21 cellular contexts compared by ENCODE assay signal in genomic region chr22:34427841-34428240, GRCh38.
"Had no signal": no experiment of that assay in that cellular context is flagged by ENCODE, and none has a peak within 500 bp of the region (broad histone marks: within the 10 kb centered on the region; RNA-seq: fewer than 3 reads in every experiment).

No MANE protein-coding gene starts in this region.

- H3K36me3 Mint-ChIP-seq: naive thymus-derived CD8-positive, alpha-beta T cell; stimulated activated memory B cell treated with anti-CD40 and anti-IgM and Interleukin-4, amounts not matched to agents 10 μg/mL and 1 μg/mL and 100 μg/mL, for 72 hours had no signal

- H3K9me3 Mint-ChIP-seq: stimulated activated naive CD8-positive, alpha-beta T cell treated with anti-CD3 and anti-CD28 coated beads, Interleukin-15, Interleukin-2, amounts not matched to agents 100 ng/mL and 50 ng/mL, for 24 hours had no signal

- H3K9me3 ChIP-seq: esophagus squamous epithelium, mucosa of descending colon, neutrophil, psoas muscle, tibial artery, upper lobe of right lung, vagina had no signal

- DNase-seq: effector memory CD4-positive, alpha-beta T cell; esophagus squamous epithelium; foreskin fibroblast; heart left ventricle; hippocampal formation; mucosa of descending colon; naive thymus-derived CD8-positive, alpha-beta T cell; psoas muscle; retina; spleen; stimulated activated CD4-positive, alpha-beta T cell treated with anti-CD3 and anti-CD28 coated beads, Interleukin-15, amount 100 ng/mL, for 24 hours; stimulated activated CD4-positive, alpha-beta T cell treated with anti-CD3 and anti-CD28 coated beads, Interleukin-1b, Interleukin-23, amount 100 ng/mL, for 48 hours; stimulated activated CD4-positive, alpha-beta T cell treated with anti-CD3 and anti-CD28 coated beads, Interleukin-4, amount 100 ng/mL, for 24 hours; tibial artery; upper lobe of right lung had no signal

- H3K36me3 ChIP-seq: esophagus squamous epithelium, heart left ventricle, neutrophil, spleen, tibial artery, upper lobe of right lung, vagina had no signal

- H3K27ac ChIP-seq: esophagus squamous epithelium, heart left ventricle, neutrophil, psoas muscle, spleen, tibial artery, upper lobe of right lung, vagina had no signal

- H3K27me3 ChIP-seq: neutrophil, spleen, tibial artery, upper lobe of right lung, vagina had no signal

- ATAC-seq: heart left ventricle; left lobe of liver; mucosa of descending colon; naive thymus-derived CD8-positive, alpha-beta T cell; psoas muscle; sciatic nerve; stimulated activated memory B cell treated with anti-CD40 and anti-IgM and Interleukin-4, amounts not matched to agents 10 μg/mL and 1 μg/mL and 100 μg/mL, for 72 hours; upper lobe of right lung had no signal

- H3K4me3 ChIP-seq: esophagus squamous epithelium, heart left ventricle, mucosa of descending colon, psoas muscle, spleen, tibial artery, upper lobe of right lung, vagina had no signal

- H3K4me3 Mint-ChIP-seq: naive thymus-derived CD8-positive, alpha-beta T cell; stimulated activated memory B cell treated with anti-CD40 and anti-IgM and Interleukin-4, amounts not matched to agents 10 μg/mL and 1 μg/mL and 100 μg/mL, for 72 hours; stimulated activated naive CD8-positive, alpha-beta T cell treated with anti-CD3 and anti-CD28 coated beads, Interleukin-15, Interleukin-2, amounts not matched to agents 100 ng/mL and 50 ng/mL, for 24 hours had no signal

- H3K27me3 Mint-ChIP-seq: stimulated activated memory B cell treated with anti-CD40 and anti-IgM and Interleukin-4, amounts not matched to agents 10 μg/mL and 1 μg/mL and 100 μg/mL, for 72 hours; stimulated activated naive CD8-positive, alpha-beta T cell treated with anti-CD3 and anti-CD28 coated beads, Interleukin-15, Interleukin-2, amounts not matched to agents 100 ng/mL and 50 ng/mL, for 24 hours had no signal

- H3K4me1 ChIP-seq: heart left ventricle, psoas muscle, spleen, tibial artery, upper lobe of right lung had no signal

- H3K4me1 Mint-ChIP-seq: stimulated activated memory B cell treated with anti-CD40 and anti-IgM and Interleukin-4, amounts not matched to agents 10 μg/mL and 1 μg/mL and 100 μg/mL, for 72 hours had no signal

- H3K27ac Mint-ChIP-seq: naive thymus-derived CD8-positive, alpha-beta T cell; stimulated activated memory B cell treated with anti-CD40 and anti-IgM and Interleukin-4, amounts not matched to agents 10 μg/mL and 1 μg/mL and 100 μg/mL, for 72 hours; stimulated activated naive CD8-positive, alpha-beta T cell treated with anti-CD3 and anti-CD28 coated beads, Interleukin-15, Interleukin-2, amounts not matched to agents 100 ng/mL and 50 ng/mL, for 24 hours had no signal
